9 cellular contexts compared by ENCODE assay signal in genomic region chr4:101103381-101104142, GRCh38.
A peak's percentile ranks its signal among the peaks of the same experiment; 100 is the strongest.
DNase-seq lines count a peak whose midpoint lies in the region; ATAC-seq, FAIRE-seq and TF ChIP-seq lines count a peak whose summit lies in the region.
"Had no signal": no experiment of that assay in that cellular context is flagged by ENCODE, and none has a peak within 500 bp of the region (broad histone marks: within the 10 kb centered on the region; RNA-seq: fewer than 3 reads in every experiment).

No MANE protein-coding gene starts in this region.

- H3K4me1 Mint-ChIP-seq in activated CD8-positive, alpha-beta T cell treated with anti-CD3 and anti-CD28 coated beads for 36 hours (ENCODE audit: low read depth): peaks cover 25% of the 10 kb centered on the region

- intact Hi-C loops in activated CD8-positive, alpha-beta T cell treated with anti-CD3 and anti-CD28 coated beads for 36 hours (cut with micrococcal nuclease): no loop called here
- intact Hi-C loops in mucosa of descending colon (cut with DNase I, micrococcal nuclease): no loop called here

- H3K4me3 ChIP-seq in mucosa of descending colon: no peak overlapping the region

- H3K9me3 Mint-ChIP-seq in activated CD8-positive, alpha-beta T cell treated with anti-CD3 and anti-CD28 coated beads for 36 hours: no peaks in the 10 kb centered on the region

- POLR2A ChIA-PET in activated CD8-positive, alpha-beta T cell treated with anti-CD3 and anti-CD28 coated beads for 36 hours (lab: Charles Lee): interaction anchor here (0.9 to 1.5 kb wide), 2 partner anchors 14 to 49 kb away, joined by 4 read pairs; no protein-coding TSS in a partner anchor

- no peak overlapping the region for H3K4me3 Mint-ChIP-seq in activated CD8-positive, alpha-beta T cell treated with anti-CD3 and anti-CD28 coated beads for 36 hours

- DNase-seq in DMS 273 (lab: John Stamatoyannopoulos, UW; ENCODE audit: unreplicated experiment) (peak; percentile 53), mucosa of descending colon (peak in 1 of 3 donors; percentile 25), NCI-H2196 treated with DMSO at 0.1 percent for 48 hours (lab: John Stamatoyannopoulos, UW; ENCODE audit: unreplicated experiment) (no peak), frontal cortex (ENCODE audit: low spot score in 2 of 2) (no peak), T-helper 9 cell (no peak)
- DNase-seq in activated CD8-positive, alpha-beta T cell treated with anti-CD3 and anti-CD28 coated beads for 36 hours: no peak

- TF ChIP-seq CTCF in activated CD8-positive, alpha-beta T cell treated with anti-CD3 and anti-CD28 coated beads for 36 hours (IDR thresholded peaks at IDR 0.05): no peak
- no peak for TF ChIP-seq CTCF in mucosa of descending colon (IDR thresholded peaks at IDR 0.05)

- ATAC-seq in GM19468 (IDR thresholded peaks at IDR 0.05; ENCODE audit: extremely low read depth, unreplicated experiment): peak; percentile 82
- ATAC-seq in HG03469 (IDR thresholded peaks at IDR 0.05; ENCODE audit: unreplicated experiment): peak; percentile 84
- ATAC-seq in activated CD8-positive, alpha-beta T cell treated with anti-CD3 and anti-CD28 coated beads for 36 hours: peak; percentile 68
- ATAC-seq in mucosa of descending colon: peak; percentile 94

- no peak for FAIRE-seq in frontal cortex (lab: Jason Lieb, UNC)
- FAIRE-seq: colon had no signal

- no peaks in the 10 kb centered on the region for H3K36me3 ChIP-seq in mucosa of descending colon (ENCODE audit: low read depth)

- H3K27ac Mint-ChIP-seq in activated CD8-positive, alpha-beta T cell treated with anti-CD3 and anti-CD28 coated beads for 36 hours: peak overlapping the region; percentile 36

- H3K27me3 Mint-ChIP-seq in activated CD8-positive, alpha-beta T cell treated with anti-CD3 and anti-CD28 coated beads for 36 hours: no peaks in the 10 kb centered on the region

- H3K9me3 ChIP-seq in mucosa of descending colon: no peaks in the 10 kb centered on the region

- CTCF ChIA-PET in activated CD8-positive, alpha-beta T cell treated with anti-CD3 and anti-CD28 coated beads for 36 hours (lab: Charles Lee): interaction anchor here (0.9 to 1.1 kb wide), 2 partner anchors 8 to 67 kb away, joined by 3 read pairs; no protein-coding TSS in a partner anchor

- peaks cover 20% of the 10 kb centered on the region for H3K4me1 ChIP-seq in mucosa of descending colon (ENCODE audit: low read depth)

- H3K36me3 Mint-ChIP-seq in activated CD8-positive, alpha-beta T cell treated with anti-CD3 and anti-CD28 coated beads for 36 hours (ENCODE audit: low read depth): peaks cover 9% of the 10 kb centered on the region
